12 cellular contexts compared by ENCODE assay signal in genomic region chr12:57051011-57051410, GRCh38. TPM values are rescaled to one million over a fixed set of nuclear protein-coding genes. Genes with fewer than 3 reads are reported as not detected.
"Had no signal": no experiment of that assay in that cellular context is flagged by ENCODE, and none has a peak within 500 bp of the region (broad histone marks: within the 10 kb centered on the region; RNA-seq: fewer than 3 reads in every experiment).

No MANE protein-coding gene starts in this region.

- ATAC-seq: HCT116, K562 had no signal

- DNase-seq: GM23248, GOT3, H7, HFFc6, IMR-90, KG1 had no signal

- H3K4me3 ChIP-seq: GM23248, HAP-1, K562 had no signal

- H3K9ac ChIP-seq: GM23248 had no signal

- H3K4me1 ChIP-seq: HAP-1 had no signal

- FAIRE-seq: HTR-8/SVneo, K562 had no signal

- H2AFZ ChIP-seq: GM23248 had no signal

- H3K27ac ChIP-seq: GM23248 had no signal

RNA-seq across cellular contexts. Expression of gene MYO1A, which starts 1.1 kb away (rescaled TPM):
- total RNA-seq: GM23248, H4 had no signal
- polyA plus RNA-seq: GM23248, IMR-90 had no signal

RNA-seq across cellular contexts. Expression of gene TAC3, which starts 34.7 kb away (rescaled TPM):
- total RNA-seq: GM23248, H4, HFFc6, HT-29, IMR-90 had no signal
- polyA plus RNA-seq: GM23248 had no signal
